Comparison of ENCODE assay signal across 1 cellular context in the genomic region with DNA sequence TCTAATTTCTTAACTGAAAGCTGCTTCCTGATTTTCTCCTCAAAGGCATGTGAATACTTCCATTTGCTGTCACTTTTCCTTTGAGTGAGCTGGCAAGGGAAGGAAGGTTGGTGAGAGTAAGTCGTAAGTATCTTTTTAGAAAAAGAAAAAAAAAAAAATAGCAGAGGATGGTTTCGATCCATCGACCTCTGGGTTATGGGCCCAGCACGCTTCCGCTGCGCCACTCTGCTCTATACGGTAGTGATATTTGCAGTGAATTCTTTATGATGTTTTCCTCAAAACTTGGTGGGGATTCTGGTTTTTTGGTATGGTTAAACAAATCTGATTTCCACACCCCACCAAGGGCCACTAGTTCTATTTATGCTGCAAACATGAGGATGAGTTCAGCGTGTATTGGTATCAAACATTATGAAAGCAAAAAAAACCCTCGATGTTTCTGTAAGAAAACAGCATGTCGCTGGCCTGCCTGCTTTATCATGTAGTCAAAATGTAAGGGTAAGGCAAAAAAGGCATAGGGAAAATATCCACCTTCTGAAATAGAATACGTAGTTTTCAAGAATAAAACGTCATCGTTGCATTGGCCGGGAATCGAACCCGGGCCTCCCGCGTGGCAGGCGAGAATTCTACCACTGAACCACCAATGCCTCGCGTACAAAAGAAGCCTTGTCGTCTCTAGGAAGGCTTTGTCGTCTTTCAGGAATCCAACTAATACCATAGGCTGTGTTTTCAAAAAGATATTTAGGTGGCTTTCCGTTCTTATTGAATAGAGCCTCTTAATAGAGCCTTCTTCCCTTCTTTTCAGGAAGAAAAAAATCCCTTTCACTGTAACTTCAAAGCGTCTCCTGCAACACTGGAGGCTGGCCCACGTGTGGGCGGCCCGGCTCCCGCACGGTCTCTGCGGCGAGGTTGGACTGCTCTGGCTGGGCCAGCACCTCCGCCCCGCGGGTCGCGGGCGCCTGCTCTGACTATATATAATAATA.
TF ChIP-seq lines count a peak whose summit lies in the region.

No MANE protein-coding gene starts in this region.

TF ChIP-seq in K562, 482 proteins besides CTCF, POLR2A, EP300 and RAD21 (continued from another document and continues in another):
- TF ChIP-seq, protein P1, sequence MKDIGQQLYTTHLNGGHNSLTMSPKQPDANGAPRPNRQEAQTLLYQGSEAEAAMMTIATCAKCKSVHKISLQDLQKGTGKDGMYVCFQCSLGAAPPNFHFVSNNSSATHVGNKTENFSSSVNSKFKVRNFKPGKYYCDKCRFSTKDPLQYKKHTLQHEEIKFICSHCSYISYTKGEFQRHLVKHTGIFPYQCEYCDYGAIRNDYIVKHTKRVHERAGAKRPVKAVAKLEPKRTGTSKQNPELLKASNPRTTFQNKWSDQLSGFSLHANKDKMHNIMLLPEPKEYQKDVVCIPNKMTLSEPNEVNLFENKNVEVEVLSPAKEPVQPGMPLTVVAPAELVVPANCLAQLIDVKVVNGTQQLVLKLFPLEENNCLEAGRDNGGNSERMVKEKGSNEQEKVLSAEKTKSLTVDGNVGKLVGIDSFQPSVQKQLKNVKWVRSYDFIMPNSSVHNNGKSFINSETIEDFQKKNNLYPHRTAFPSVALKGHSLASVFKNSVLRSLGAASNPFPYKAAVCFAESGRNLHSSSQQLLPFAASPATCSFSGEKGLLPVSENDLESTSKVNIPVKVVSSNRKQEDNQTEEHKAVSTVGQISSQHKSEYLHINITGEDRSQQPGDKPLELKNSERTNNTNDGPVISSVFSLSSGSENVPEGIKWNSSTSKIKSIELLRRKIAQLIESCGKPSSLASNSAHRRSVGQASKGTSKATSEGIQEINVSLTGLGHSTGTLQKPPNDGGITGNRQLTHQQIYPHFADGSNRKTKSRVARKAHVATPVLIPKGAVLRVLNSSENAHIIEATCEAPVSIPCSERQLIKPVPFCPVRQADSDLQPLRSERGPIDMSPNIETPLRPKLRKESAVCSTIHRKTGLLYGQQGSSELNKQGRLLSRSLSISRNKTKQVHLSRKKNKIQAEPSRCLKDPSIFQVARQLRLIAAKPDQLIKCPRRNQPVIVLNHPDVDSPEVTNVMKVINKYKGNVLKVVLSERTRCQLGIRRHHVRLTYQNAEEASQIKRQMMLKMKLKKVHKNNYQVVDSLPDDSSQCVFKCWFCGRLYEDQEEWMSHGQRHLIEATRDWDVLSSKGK (CRISPR knock-in tag; IDR thresholded peaks at IDR 0.05) = peak; percentile 81; the same call in 1 of the 2 replicates
- TF ChIP-seq PHF8 (IDR thresholded peaks at IDR 0.05; ENCODE audit: borderline replicate concordance, low read length) = peak; percentile 36; the same call in 1 of the 2 replicates
- TF ChIP-seq NR2C2 (CRISPR knock-in tag; IDR thresholded peaks at IDR 0.05) = no peak
- 0 out of 2 replicates have a peak, but pooled peaks have one; percentile 18 for TF ChIP-seq NR2C2 (tag; IDR thresholded peaks at IDR 0.05)
- TF ChIP-seq HNRNPL (IDR thresholded peaks at IDR 0.05; ENCODE audit: low read depth, low read length) = no peak
- TF ChIP-seq CREM (IDR thresholded peaks at IDR 0.05; ENCODE audit: low read depth) = peak; percentile 84
- peak; percentile 92 for TF ChIP-seq ATF7 (IDR thresholded peaks at IDR 0.05)
- TF ChIP-seq ZNF212 (CRISPR knock-in tag; IDR thresholded peaks at IDR 0.05) = peak; percentile 91; the same call in 1 of the 2 replicates
- TF ChIP-seq ZC3H8 (IDR thresholded peaks at IDR 0.05) = no peak
- TF ChIP-seq ZEB2 (IDR thresholded peaks at IDR 0.05) = no peak; the same call in 1 of the 2 replicates
- TF ChIP-seq CTBP1 (IDR thresholded peaks at IDR 0.05; ENCODE audit: borderline replicate concordance) = no peak; the same call in 1 of the 2 replicates
- TF ChIP-seq NFATC3 (IDR thresholded peaks at IDR 0.05) = peak; percentile 85; the same call in 1 of the 2 replicates
- no peak for TF ChIP-seq ZNF347 (CRISPR knock-in tag; IDR thresholded peaks at IDR 0.05; ENCODE audit: low read depth)
- TF ChIP-seq KDM5B (IDR thresholded peaks at IDR 0.05; ENCODE audit: insufficient replicate concordance, low read depth, low read length) = no peak
- no peak for TF ChIP-seq ZZZ3 (IDR thresholded peaks at IDR 0.05)
- peak; percentile 97 for TF ChIP-seq HMGXB4 (CRISPR knock-in tag; IDR thresholded peaks at IDR 0.05)
- TF ChIP-seq PHB (CRISPR knock-in tag; IDR thresholded peaks at IDR 0.05) = peak; percentile 86; the same call in 1 of the 2 replicates
- TF ChIP-seq LCOR (CRISPR knock-in tag; IDR thresholded peaks at IDR 0.05) = peak; percentile 78
- TF ChIP-seq HMG20B (CRISPR knock-in tag; IDR thresholded peaks at IDR 0.05) = peak; percentile 86; the same call in 1 of the 2 replicates
- TF ChIP-seq GATAD2A (IDR thresholded peaks at IDR 0.05) = peak; percentile 79
- peak; percentile 53 to 56; a peak in 2 of 4 replicates for TF ChIP-seq MAZ (CRISPR knock-in tag; conservative IDR thresholded peaks at IDR 0.05 in 1 of 2, IDR thresholded peaks at IDR 0.05 in 1 of 2)
- TF ChIP-seq RFX7 (CRISPR knock-in tag; IDR thresholded peaks at IDR 0.05) = peak; percentile 85; the same call in 1 of the 2 replicates
- peak; percentile 6; the same call in 1 of the 2 replicates for TF ChIP-seq ETV1 (tag; conservative IDR thresholded peaks at IDR 0.05; ENCODE audit: low read depth)
- TF ChIP-seq ZBTB11 (CRISPR knock-in tag; IDR thresholded peaks at IDR 0.05) = peak in 1 of 3 experiments; percentile 65; a peak in 1 of 6 replicates
- 0 out of 2 replicates have a peak, but pooled peaks have one; percentile 42 for TF ChIP-seq JUNB (CRISPR knock-in tag; conservative IDR thresholded peaks at IDR 0.05)
- TF ChIP-seq HMBOX1 (IDR thresholded peaks at IDR 0.05) = peak; percentile 49; the same call in 1 of the 2 replicates
- peak; percentile 73; the same call in 1 of the 2 replicates for TF ChIP-seq KHSRP (IDR thresholded peaks at IDR 0.05)
- peak; percentile 60; the same call in 1 of the 2 replicates for TF ChIP-seq ZBTB17 (CRISPR knock-in tag; IDR thresholded peaks at IDR 0.05)
- TF ChIP-seq, protein P2, sequence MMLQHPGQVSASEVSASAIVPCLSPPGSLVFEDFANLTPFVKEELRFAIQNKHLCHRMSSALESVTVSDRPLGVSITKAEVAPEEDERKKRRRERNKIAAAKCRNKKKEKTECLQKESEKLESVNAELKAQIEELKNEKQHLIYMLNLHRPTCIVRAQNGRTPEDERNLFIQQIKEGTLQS (IDR thresholded peaks at IDR 0.05) = peak; percentile 58
- TF ChIP-seq, protein P2 (CRISPR knock-in tag; conservative IDR thresholded peaks at IDR 0.05) = peak; percentile 86
- TF ChIP-seq FOXO4 (CRISPR knock-in tag; IDR thresholded peaks at IDR 0.05) = peak; percentile 67; the same call in 1 of the 2 replicates
- TF ChIP-seq, protein P3, sequence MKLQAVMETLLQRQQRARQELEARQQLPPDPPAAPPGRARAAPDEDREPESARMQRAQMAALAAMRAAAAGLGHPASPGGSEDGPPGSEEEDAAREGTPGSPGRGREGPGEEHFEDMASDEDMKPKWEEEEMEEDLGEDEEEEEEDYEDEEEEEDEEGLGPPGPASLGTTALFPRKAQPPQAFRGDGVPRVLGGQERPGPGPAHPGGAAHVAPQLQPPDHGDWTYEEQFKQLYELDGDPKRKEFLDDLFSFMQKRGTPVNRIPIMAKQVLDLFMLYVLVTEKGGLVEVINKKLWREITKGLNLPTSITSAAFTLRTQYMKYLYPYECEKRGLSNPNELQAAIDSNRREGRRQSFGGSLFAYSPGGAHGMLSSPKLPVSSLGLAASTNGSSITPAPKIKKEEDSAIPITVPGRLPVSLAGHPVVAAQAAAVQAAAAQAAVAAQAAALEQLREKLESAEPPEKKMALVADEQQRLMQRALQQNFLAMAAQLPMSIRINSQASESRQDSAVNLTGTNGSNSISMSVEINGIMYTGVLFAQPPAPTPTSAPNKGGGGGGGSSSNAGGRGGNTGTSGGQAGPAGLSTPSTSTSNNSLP (IDR thresholded peaks at IDR 0.05; ENCODE audit: borderline replicate concordance, low read depth, low read length) = 0 out of 2 replicates have a peak, but pooled peaks have one; percentile 65
- TF ChIP-seq ZNF668 (CRISPR knock-in tag; IDR thresholded peaks at IDR 0.05) = peak; percentile 45; the same call in 1 of the 2 replicates
- peak; percentile 38; the same call in 1 of the 2 replicates for TF ChIP-seq ZFX (CRISPR knock-in tag; IDR thresholded peaks at IDR 0.05)
- TF ChIP-seq MAFG (tag; conservative IDR thresholded peaks at IDR 0.05) = peak; percentile 38; the same call in 1 of the 2 replicates
- peak; percentile 49; the same call in 1 of the 2 replicates for TF ChIP-seq ETV5 (CRISPR knock-in tag; IDR thresholded peaks at IDR 0.05; ENCODE audit: low read depth)
- TF ChIP-seq SIN3A (IDR thresholded peaks at IDR 0.05; ENCODE audit: borderline replicate concordance in 2 of 2, control insufficient read depth in 1 of 2, low read depth in 2 of 2, low read length in 2 of 2) = peak; percentile 6 to 73; a peak in 1 of 4 replicates
- no peak; a peak in 1 of 4 replicates for TF ChIP-seq NONO (IDR thresholded peaks at IDR 0.05; ENCODE audit: low read depth in 2 of 2, low read length in 1 of 2)
- TF ChIP-seq ARNT (IDR thresholded peaks at IDR 0.05) = peak; percentile 42 to 91; a peak in 2 of 4 replicates
- TF ChIP-seq NFIX (CRISPR knock-in tag; IDR thresholded peaks at IDR 0.05; ENCODE audit: low read depth) = 0 out of 2 replicates have a peak, but pooled peaks have one; percentile 10
- TF ChIP-seq ZNF77 (CRISPR knock-in tag; IDR thresholded peaks at IDR 0.05) = peak; percentile 81; the same call in 1 of the 2 replicates
- peak; percentile 13 to 58 for TF ChIP-seq MLLT1 (IDR thresholded peaks at IDR 0.05)
- TF ChIP-seq EP400 (IDR thresholded peaks at IDR 0.05) = peak; percentile 77
- TF ChIP-seq SRSF3 (IDR thresholded peaks at IDR 0.05; ENCODE audit: insufficient read depth, low read length) = no peak
- TF ChIP-seq ZNF586 (CRISPR knock-in tag; conservative IDR thresholded peaks at IDR 0.05) = 0 out of 2 replicates have a peak, but pooled peaks have one; percentile 54
- TF ChIP-seq ZNF23 (CRISPR knock-in tag; IDR thresholded peaks at IDR 0.05) = peak; percentile 74; the same call in 1 of the 2 replicates
